1 cellular context compared by ENCODE assay signal in the genomic region with DNA sequence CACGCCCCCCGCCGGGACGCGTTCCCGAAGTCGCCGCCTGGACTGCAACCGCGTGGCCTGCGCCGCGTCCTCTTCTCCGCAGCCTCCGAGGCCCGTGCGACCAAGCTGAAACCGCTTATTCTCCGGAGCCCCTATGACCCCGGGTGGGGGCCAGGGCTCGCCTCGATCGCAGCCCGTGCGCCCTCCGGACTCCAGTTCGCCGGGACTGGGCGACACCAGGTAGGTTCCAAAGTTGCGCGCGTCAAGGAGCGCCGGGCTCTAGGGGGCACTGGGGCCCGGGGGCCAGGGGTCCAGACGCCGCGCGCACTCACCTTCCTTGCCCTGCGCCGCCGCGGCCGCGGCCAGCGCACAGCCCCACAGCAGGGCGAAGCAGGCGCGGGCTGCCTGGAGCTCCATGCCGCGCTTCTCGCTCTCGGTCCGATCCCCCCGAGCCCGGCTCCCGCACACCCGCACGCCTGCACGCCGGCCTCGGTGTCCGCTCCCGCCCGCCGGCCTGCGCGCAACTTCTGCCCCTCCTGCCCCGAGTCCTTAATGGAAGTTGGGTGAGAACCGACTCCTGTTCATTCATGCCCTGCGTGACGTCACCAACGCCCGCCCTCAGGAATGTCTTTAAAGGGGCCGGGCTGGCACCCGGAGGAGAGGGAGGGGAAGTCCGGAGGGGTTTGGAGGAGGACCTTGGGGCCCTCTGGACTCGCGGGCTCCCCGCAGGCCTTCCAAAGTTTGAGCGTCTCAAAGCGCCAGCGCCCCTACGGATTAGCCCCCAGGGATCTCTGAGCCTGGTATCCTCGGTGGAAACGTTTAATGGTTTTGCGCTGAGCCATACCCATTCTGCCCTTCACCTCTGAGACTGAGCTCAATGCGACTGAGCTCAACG.
TF ChIP-seq lines count a peak whose summit lies in the region.

A gene (minus strand): TSS at position 533 of the 874 bp plus-strand sequence. CDS start 137 bp downstream, at position 396.

TF ChIP-seq in neural cell, 6 proteins besides CTCF, POLR2A, EP300 and RAD21 (continued from another document):
- TF ChIP-seq EZH2 (IDR thresholded peaks at IDR 0.05; ENCODE audit: borderline replicate concordance, insufficient read depth, low read length, poor library complexity, severe bottlenecking) (no peak), SMC3 (conservative IDR thresholded peaks at IDR 0.05; ENCODE audit: poor library complexity) (no peak), POLR2AphosphoS5 (IDR thresholded peaks at IDR 0.05) (no peak)
TF ChIP-seq in neural cell: peak in this region for 0.
